ENCODE assay signal across 8 cellular contexts in the genomic region with DNA sequence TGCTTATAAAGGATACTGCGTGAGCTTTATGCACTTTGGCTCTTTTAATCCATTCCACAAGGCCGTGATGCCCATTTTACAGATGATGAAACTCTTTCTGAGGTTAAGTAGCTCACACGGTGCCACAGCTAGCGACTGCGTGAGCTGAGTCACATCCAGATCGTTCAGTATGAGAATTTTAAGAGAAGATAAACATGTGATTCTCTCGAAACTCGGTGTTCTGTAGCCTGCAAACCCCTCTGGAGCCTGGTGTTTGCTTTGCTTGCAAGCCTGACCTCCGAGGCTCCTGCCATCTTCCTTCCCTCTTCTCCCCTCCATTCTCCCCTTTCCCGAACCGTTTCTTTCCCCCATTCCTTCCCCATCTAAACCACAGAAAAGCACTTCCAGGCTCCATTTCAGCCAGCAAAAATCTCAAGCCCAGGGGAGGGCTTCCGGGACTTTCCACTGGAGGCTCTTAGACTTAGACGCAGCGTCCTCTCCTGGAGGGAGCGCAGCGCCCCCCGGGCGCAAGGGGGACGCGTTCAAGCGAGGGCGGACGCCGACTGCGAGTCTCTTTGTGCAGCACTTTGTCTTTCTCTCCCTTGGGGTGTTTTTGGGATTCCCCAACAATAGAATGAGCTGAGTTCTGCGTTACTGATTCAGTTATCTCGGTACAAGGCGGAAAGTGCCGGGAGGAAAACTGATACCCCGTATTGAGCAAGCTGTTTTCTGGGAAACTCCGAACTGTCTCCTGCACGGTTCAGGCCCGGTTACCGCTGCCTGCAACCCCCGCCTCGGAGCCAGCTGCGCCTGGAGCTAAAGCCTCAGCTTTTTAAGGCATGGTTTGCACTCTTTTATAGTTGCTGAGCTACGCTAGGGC. TPM values are rescaled to one million over a fixed set of nuclear protein-coding genes. Genes with fewer than 3 reads are reported as not detected.
A peak's percentile ranks its signal among the peaks of the same experiment; 100 is the strongest.
DNase-seq lines count a peak whose midpoint lies in the region; ATAC-seq and TF ChIP-seq lines count a peak whose summit lies in the region.

No MANE protein-coding gene starts in this region.

- H2AFZ ChIP-seq in SK-N-SH (ENCODE audit: low read depth) = no peak overlapping the region

- peaks cover 10% of the 10 kb centered on the region for H3K4me1 Mint-ChIP-seq in activated naive CD8-positive, alpha-beta T cell treated with anti-CD3 and anti-CD28 coated beads, Interleukin-2, amount 10 ng/mL, durations not matched to agents 7 days and 5 days

- H3K4me1 ChIP-seq in iPS-20b (ENCODE audit: insufficient read depth, low read length) (0 out of 2 replicates have a peak, but pooled peaks cover 3% of the 10 kb centered on the region), SK-N-SH (ENCODE audit: control insufficient read depth in 1 of 2, insufficient read depth in 2 of 2, low read depth in 1 of 2, low read length in 1 of 2) (no peaks in the 10 kb centered on the region)

- TF ChIP-seq RAD21 in SK-N-SH (IDR thresholded peaks at IDR 0.05; ENCODE audit: low read length) = no peak

- H3K9me3 Mint-ChIP-seq in activated naive CD8-positive, alpha-beta T cell treated with anti-CD3 and anti-CD28 coated beads, Interleukin-2, amount 10 ng/mL, durations not matched to agents 7 days and 5 days = peaks cover 2% of the 10 kb centered on the region

- H3K9me2 ChIP-seq in SK-N-SH = no peaks in the 10 kb centered on the region

- H3K27ac ChIP-seq in iPS-20b (ENCODE audit: low read length) = no peak overlapping the region
- no peak overlapping the region for H3K27ac ChIP-seq in SK-N-SH (ENCODE audit: low read depth in 2 of 2, low read length in 1 of 2)

- peak; percentile 70 for ATAC-seq in HG03196 (IDR thresholded peaks at IDR 0.05; ENCODE audit: unreplicated experiment)
- no peak for ATAC-seq in activated naive CD8-positive, alpha-beta T cell treated with anti-CD3 and anti-CD28 coated beads, Interleukin-2, amount 10 ng/mL, durations not matched to agents 7 days and 5 days (ENCODE audit: low read depth)

- H3K27me3 Mint-ChIP-seq in activated naive CD8-positive, alpha-beta T cell treated with anti-CD3 and anti-CD28 coated beads, Interleukin-2, amount 10 ng/mL, durations not matched to agents 7 days and 5 days = peaks cover 61% of the 10 kb centered on the region

- no peaks in the 10 kb centered on the region for H3K36me3 Mint-ChIP-seq in activated naive CD8-positive, alpha-beta T cell treated with anti-CD3 and anti-CD28 coated beads, Interleukin-2, amount 10 ng/mL, durations not matched to agents 7 days and 5 days

- no peaks in the 10 kb centered on the region for H3F3A ChIP-seq in SK-N-SH (replicated peaks; ENCODE audit: insufficient read depth)

- H3K4me3 Mint-ChIP-seq in activated naive CD8-positive, alpha-beta T cell treated with anti-CD3 and anti-CD28 coated beads, Interleukin-2, amount 10 ng/mL, durations not matched to agents 7 days and 5 days = peak overlapping the region; percentile 54

- no peaks in the 10 kb centered on the region for H3K79me2 ChIP-seq in SK-N-SH (ENCODE audit: insufficient read depth)

- DNase-seq in DMS79 (lab: John Stamatoyannopoulos, UW) = peak; percentile 2
- no peak for DNase-seq in activated naive CD8-positive, alpha-beta T cell treated with anti-CD3 and anti-CD28 coated beads, Interleukin-2, amount 10 ng/mL, durations not matched to agents 7 days and 5 days
- DNase-seq in stimulated activated CD4-positive, alpha-beta T cell treated with anti-CD3 and anti-CD28 coated beads, Interleukin-2, amount 100 ng/mL, for 48 hours = peak; percentile 7 to 29
- DNase-seq in NOMO-1 treated with DMSO at 0.1 percent for 48 hours (lab: John Stamatoyannopoulos, UW; ENCODE audit: unreplicated experiment) = no peak
- no peak for DNase-seq in SK-N-SH

- H3K9me3 ChIP-seq in iPS-20b (ENCODE audit: insufficient read depth, low read depth, low read length) (no peaks in the 10 kb centered on the region), SK-N-SH (no peaks in the 10 kb centered on the region)

- no peaks in the 10 kb centered on the region for H4K20me1 ChIP-seq in SK-N-SH (ENCODE audit: insufficient read depth)

- H3K4me2 ChIP-seq in SK-N-SH = no peak overlapping the region

- H3K4me3 ChIP-seq in iPS-20b (ENCODE audit: low read length) (peak overlapping the region; percentile 63), SK-N-SH (ENCODE audit: low read depth in 2 of 2, low read length in 1 of 2) (no peak overlapping the region)

- CTCF ChIA-PET in SK-N-SH (lab: Yijun Ruan, JAX) = interaction anchor here (1.0 to 2.0 kb wide), 2 partner anchors 38 to 56 kb away, joined by 3 to 9 read pairs; a partner anchor contains a TSS

- POLR2A ChIA-PET in activated naive CD8-positive, alpha-beta T cell treated with anti-CD3 and anti-CD28 coated beads, Interleukin-2, amount 10 ng/mL, durations not matched to agents 7 days and 5 days (lab: Charles Lee) = interaction anchor here (0.6 kb wide), 1 partner anchor 23 kb away, joined by 3 read pairs; no protein-coding TSS in a partner anchor
- POLR2A ChIA-PET in SK-N-SH (lab: Yijun Ruan, JAX) = no interaction called here

- H3K9ac ChIP-seq in iPS-20b (ENCODE audit: low read depth, low read length) (peak overlapping the region; percentile 64; the same call in 1 of the 2 replicates), SK-N-SH (no peak overlapping the region)

- no peak for TF ChIP-seq EP300 in SK-N-SH (IDR thresholded peaks at IDR 0.05; ENCODE audit: borderline replicate concordance in 1 of 2, low read depth in 1 of 2, low read length in 1 of 2)

- TF ChIP-seq POLR2A in GM19193 (IDR thresholded peaks at IDR 0.05; ENCODE audit: extremely low read depth, insufficient read depth, insufficient read length) = peak; percentile 28

- H3K27ac Mint-ChIP-seq in activated naive CD8-positive, alpha-beta T cell treated with anti-CD3 and anti-CD28 coated beads, Interleukin-2, amount 10 ng/mL, durations not matched to agents 7 days and 5 days = no peak overlapping the region

- H3K36me3 ChIP-seq in iPS-20b (ENCODE audit: insufficient read depth, low read depth, low read length) (no peaks in the 10 kb centered on the region), SK-N-SH (replicated peaks in 1 of 2; ENCODE audit: control insufficient read depth in 1 of 2, insufficient read depth in 2 of 2, low read length in 1 of 2) (no peaks in the 10 kb centered on the region)

- WGBS in SK-N-SH (ENCODE audit: low lambda C conversion rate) = 76% methylated on average over 37 of the region's 38 CpGs

- no peak for TF ChIP-seq CTCF in SK-N-SH (IDR thresholded peaks at IDR 0.05)

- H3K27me3 ChIP-seq in iPS-20b (ENCODE audit: insufficient read depth, low read length) (peaks cover 36% of the 10 kb centered on the region), SK-N-SH (ENCODE audit: insufficient read depth) (peaks cover 8% of the 10 kb centered on the region; the same call in 1 of the 2 replicates)

TF ChIP-seq in SK-N-SH, 30 proteins besides CTCF, POLR2A, EP300 and RAD21:
- TF ChIP-seq SIN3A (IDR thresholded peaks at IDR 0.05; ENCODE audit: borderline replicate concordance, low read depth, low read length) (no peak), NFIC (IDR thresholded peaks at IDR 0.05; ENCODE audit: borderline replicate concordance) (no peak)

RNA-seq across cellular contexts. Expression of a gene that starts 38.0 kb away (rescaled TPM):
- 1 to 10 TPM; 8.6 to 9.7 TPM for total RNA-seq in activated naive CD8-positive, alpha-beta T cell treated with anti-CD3 and anti-CD28 coated beads, Interleukin-2, amount 10 ng/mL, durations not matched to agents 7 days and 5 days
- 0.08 and 0.20 TPM in 2 replicates for polyA plus RNA-seq in SK-N-SH (2012; rRNA removed)
- 0.10 and 0.12 TPM in 2 replicates for polyA plus RNA-seq in SK-N-SH (2012; cell fraction: cytosol; rRNA removed)
- 0.06 and 0.18 TPM in 2 replicates for polyA plus RNA-seq in SK-N-SH (2012; cell fraction: nucleus; rRNA removed)

Comparison
In these comparisons a context has a peak if more than half of its experiments do, and no peak if none do; other contexts are left out.
1. DNase-seq: peak in DMS79 (single experiment) and stimulated activated CD4-positive, alpha-beta T cell treated with anti-CD3 and anti-CD28 coated beads, Interleukin-2, amount 100 ng/mL, for 48 hours (2 of 2); none in activated naive CD8-positive, alpha-beta T cell treated with anti-CD3 and anti-CD28 coated beads, Interleukin-2, amount 10 ng/mL, durations not matched to agents 7 days and 5 days (single experiment), NOMO-1 treated with DMSO at 0.1 percent for 48 hours (single experiment) and SK-N-SH (single experiment).